Comparison of ENCODE assay signal across 14 cellular contexts in the genomic region with DNA sequence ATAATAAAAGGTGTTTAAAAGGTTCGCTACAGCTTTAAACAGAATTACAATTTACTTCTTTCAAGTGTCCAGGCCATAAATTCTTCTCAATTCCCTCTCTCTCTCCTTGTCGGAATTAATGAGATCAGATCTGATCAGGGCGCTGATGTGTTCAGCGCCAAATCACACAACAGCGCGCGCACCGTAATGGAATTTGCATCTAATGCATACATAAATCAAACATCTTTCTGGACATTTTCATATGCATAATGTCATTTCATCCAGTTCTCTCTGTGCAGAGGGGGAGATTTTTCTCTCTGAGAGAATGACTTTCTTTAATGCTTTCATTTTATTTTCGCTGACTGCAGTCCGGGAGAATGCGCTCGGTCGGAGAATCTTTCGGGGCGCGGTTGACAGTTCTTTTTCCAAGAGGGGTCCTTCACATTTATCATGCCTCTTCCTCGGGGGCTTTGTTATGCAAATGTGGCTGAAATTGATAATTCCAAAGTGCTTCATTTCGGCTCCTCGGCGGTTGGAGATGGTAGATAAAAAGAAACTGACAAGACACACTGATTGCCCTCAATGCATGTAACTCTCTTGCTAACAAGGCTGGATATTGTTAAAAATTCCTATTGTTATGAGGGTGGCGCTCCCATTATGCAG.
DNase-seq lines count a peak whose midpoint lies in the region; ATAC-seq, FAIRE-seq and TF ChIP-seq lines count a peak whose summit lies in the region.
"Had no signal": no experiment of that assay in that cellular context is flagged by ENCODE, and none has a peak within 500 bp of the region (broad histone marks: within the 10 kb centered on the region; RNA-seq: fewer than 3 reads in every experiment).

No MANE protein-coding gene starts in this region.

- TF ChIP-seq CTCF in GM12865 (IDR thresholded peaks at IDR 0.05; ENCODE audit: insufficient read depth, low read depth, low read length, missing control alignments) (no peak), astrocyte (IDR thresholded peaks at IDR 0.05; ENCODE audit: insufficient read depth, low read depth, low read length) (no peak)

- H3K27ac ChIP-seq in astrocyte (ENCODE audit: low read depth, low read length) (no peak overlapping the region), iPS-18a (ENCODE audit: low read length) (no peak overlapping the region)

- H3K27me3 ChIP-seq in astrocyte (ENCODE audit: insufficient read depth, low read length) (peaks cover 21% of the 10 kb centered on the region), iPS-18a (ENCODE audit: control insufficient read depth, insufficient read depth, low read length) (peaks cover 36% of the 10 kb centered on the region)

- H3K4me1 Mint-ChIP-seq in astrocyte (ENCODE audit: low read depth, unreplicated experiment) (no peaks in the 10 kb centered on the region), T-helper 17 cell (peaks cover 16% of the 10 kb centered on the region)
- H3K4me1 Mint-ChIP-seq in effector memory CD8-positive, alpha-beta T cell (ENCODE audit: low read depth in 2 of 2) = peaks cover 12 to 20% of the 10 kb centered on the region in 2 donors
- H3K4me1 Mint-ChIP-seq: stimulated activated memory B cell treated with anti-CD40 and anti-IgM and Interleukin-4, amounts not matched to agents 10 μg/mL and 1 μg/mL and 100 μg/mL, for 72 hours had no signal

- H3K36me3 Mint-ChIP-seq in astrocyte (ENCODE audit: low read depth, unreplicated experiment) (no peaks in the 10 kb centered on the region), T-helper 17 cell (ENCODE audit: low read depth) (no peaks in the 10 kb centered on the region)
- peaks cover 4% of the 10 kb centered on the region for H3K36me3 Mint-ChIP-seq in effector memory CD8-positive, alpha-beta T cell (ENCODE audit: insufficient read depth)
- H3K36me3 Mint-ChIP-seq: stimulated activated memory B cell treated with anti-CD40 and anti-IgM and Interleukin-4, amounts not matched to agents 10 μg/mL and 1 μg/mL and 100 μg/mL, for 72 hours; T-cell had no signal

- H3K36me3 ChIP-seq in astrocyte (ENCODE audit: insufficient read depth, low read length) = no peaks in the 10 kb centered on the region
- no peaks in the 10 kb centered on the region for H3K36me3 ChIP-seq in iPS-18a (ENCODE audit: control insufficient read depth, low read depth, low read length)

- H3K79me2 ChIP-seq in astrocyte (ENCODE audit: insufficient read depth, low read length) = no peaks in the 10 kb centered on the region

- H3K4me3 ChIP-seq in GM12865 (ENCODE audit: low read depth, low read length) (peak overlapping the region; percentile 60), astrocyte (ENCODE audit: insufficient read depth, low read depth, low read length) (no peak overlapping the region), iPS-18a (ENCODE audit: low read length) (peak overlapping the region; percentile 67), skeletal muscle cell (ENCODE audit: low read depth, low read length) (peak overlapping the region; percentile 5)

- H3K9ac ChIP-seq in astrocyte (ENCODE audit: low read length) (no peak overlapping the region), iPS-18a (ENCODE audit: low read length) (no peak overlapping the region)

- H3K27me3 Mint-ChIP-seq in astrocyte (ENCODE audit: low read depth, unreplicated experiment) = peaks cover 12% of the 10 kb centered on the region
- no peaks in the 10 kb centered on the region for H3K27me3 Mint-ChIP-seq in effector memory CD8-positive, alpha-beta T cell
- H3K27me3 Mint-ChIP-seq in T-helper 17 cell = no peaks in the 10 kb centered on the region
- H3K27me3 Mint-ChIP-seq: CD4-positive, alpha-beta T cell had no signal

- no peak overlapping the region for H3K4me3 Mint-ChIP-seq in astrocyte (ENCODE audit: unreplicated experiment)
- H3K4me3 Mint-ChIP-seq in effector memory CD8-positive, alpha-beta T cell = no peak overlapping the region
- H3K4me3 Mint-ChIP-seq in T-helper 17 cell = no peak overlapping the region
- H3K4me3 Mint-ChIP-seq: CD4-positive, alpha-beta T cell; stimulated activated memory B cell treated with anti-CD40 and anti-IgM and Interleukin-4, amounts not matched to agents 10 μg/mL and 1 μg/mL and 100 μg/mL, for 72 hours; T-cell had no signal

- DNase-seq in GM12865 (ENCODE audit: low read depth) = peak; percentile 44
- no peak for DNase-seq in astrocyte (ENCODE audit: low read depth)
- no peak for DNase-seq in skeletal muscle cell (ENCODE audit: low read depth)
- no peak for DNase-seq in stimulated activated naive CD8-positive, alpha-beta T cell treated with anti-CD3 and anti-CD28 coated beads, Interleukin-15, Interleukin-2, amounts not matched to agents 100 U/mL and 50 U/mL, for 24 hours
- DNase-seq in effector memory CD8-positive, alpha-beta T cell = no peak
- no peak for DNase-seq in T-helper 17 cell
- DNase-seq: activated CD4-positive, CD25-positive, alpha-beta regulatory T cell treated with anti-CD3 and anti-CD28 coated beads, Interleukin-2, amount 50 U/mL, for 72 hours; CD4-positive, alpha-beta T cell; NCI-H446; stimulated activated CD4-positive, alpha-beta T cell treated with anti-CD3 and anti-CD28 coated beads, Interleukin-4, amount 100 ng/mL, for 4 hours; T-cell had no signal

- H3K9me3 ChIP-seq in astrocyte (ENCODE audit: insufficient read depth, low read depth, low read length) (no peaks in the 10 kb centered on the region), iPS-18a (ENCODE audit: control insufficient read depth, low read depth, low read length) (no peaks in the 10 kb centered on the region), T-helper 17 cell (ENCODE audit: control insufficient read depth, low read length, poor library complexity, severe bottlenecking) (no peaks in the 10 kb centered on the region)

- no peaks in the 10 kb centered on the region for H3K9me3 Mint-ChIP-seq in astrocyte (ENCODE audit: unreplicated experiment)
- no peaks in the 10 kb centered on the region for H3K9me3 Mint-ChIP-seq in effector memory CD8-positive, alpha-beta T cell
- H3K9me3 Mint-ChIP-seq: CD4-positive, alpha-beta T cell; stimulated activated memory B cell treated with anti-CD40 and anti-IgM and Interleukin-4, amounts not matched to agents 10 μg/mL and 1 μg/mL and 100 μg/mL, for 72 hours; T-cell had no signal

- peak overlapping the region; percentile 73 for H3K4me2 ChIP-seq in astrocyte (ENCODE audit: low read length)

- H2AFZ ChIP-seq in astrocyte (ENCODE audit: low read depth, low read length) = no peak overlapping the region

- H3K4me1 ChIP-seq in astrocyte (ENCODE audit: insufficient read depth, low read length) (no peaks in the 10 kb centered on the region), iPS-18a (ENCODE audit: control insufficient read depth, low read depth, low read length) (peaks cover 69% of the 10 kb centered on the region)

- FAIRE-seq in astrocyte (lab: Jason Lieb, UNC) = no peak
- FAIRE-seq: GM19239 had no signal

- H3K27ac Mint-ChIP-seq in astrocyte (ENCODE audit: unreplicated experiment) (no peak overlapping the region), T-helper 17 cell (no peak overlapping the region)
- H3K27ac Mint-ChIP-seq in effector memory CD8-positive, alpha-beta T cell = no peak overlapping the region
- H3K27ac Mint-ChIP-seq: CD4-positive, alpha-beta T cell; stimulated activated memory B cell treated with anti-CD40 and anti-IgM and Interleukin-4, amounts not matched to agents 10 μg/mL and 1 μg/mL and 100 μg/mL, for 72 hours; T-cell had no signal

- H4K20me1 ChIP-seq in astrocyte (ENCODE audit: insufficient read depth, low read length) = no peaks in the 10 kb centered on the region

- no peak for ATAC-seq in stimulated activated naive CD8-positive, alpha-beta T cell treated with anti-CD3 and anti-CD28 coated beads, Interleukin-15, Interleukin-2, amounts not matched to agents 100 U/mL and 50 U/mL, for 24 hours
- ATAC-seq in effector memory CD8-positive, alpha-beta T cell (replicated peaks) = no peak
- no peak for ATAC-seq in T-helper 17 cell
- ATAC-seq: stimulated activated memory B cell treated with anti-CD40 and anti-IgM and Interleukin-4, amounts not matched to agents 10 μg/mL and 1 μg/mL and 100 μg/mL, for 72 hours; T-cell had no signal
